8 cellular contexts compared by ENCODE assay signal in genomic region chr9:2016411-2017208, GRCh38. TPM values are rescaled to one million over a fixed set of nuclear protein-coding genes. Genes with fewer than 3 reads are reported as not detected.
A peak's percentile ranks its signal among the peaks of the same experiment; 100 is the strongest.
DNase-seq lines count a peak whose midpoint lies in the region; ATAC-seq and TF ChIP-seq lines count a peak whose summit lies in the region.

No MANE protein-coding gene starts in this region.

- intact Hi-C loops in activated CD4-positive, alpha-beta memory T cell treated with anti-CD3 and anti-CD28 coated beads for 36 hours (cut with micrococcal nuclease) = loop anchor here (10.0 kb wide), 2 partner anchors 1502 to 1742 kb away; no protein-coding TSS in a partner anchor

- H3K4me1 ChIP-seq in lung (ENCODE audit: control insufficient read depth in 2 of 2, insufficient read depth in 2 of 2, low read length in 2 of 2) = peaks cover 0 to 13% of the 10 kb centered on the region in 2 donors

- peak overlapping the region; percentile 100 for H3K27ac Mint-ChIP-seq in activated CD4-positive, alpha-beta memory T cell treated with anti-CD3 and anti-CD28 coated beads for 36 hours

- ATAC-seq in GM18511 (IDR thresholded peaks at IDR 0.05; ENCODE audit: unreplicated experiment) = peak; percentile 17
- ATAC-seq in lung (ENCODE audit: insufficient read depth, low FRiP score) = peak; percentile 34
- ATAC-seq in HG02759 (IDR thresholded peaks at IDR 0.05; ENCODE audit: unreplicated experiment) = no peak

- no peaks in the 10 kb centered on the region for H3K9me3 Mint-ChIP-seq in activated CD4-positive, alpha-beta memory T cell treated with anti-CD3 and anti-CD28 coated beads for 36 hours

- WGBS in lung, 2 donors = 0% methylated on average over 63 to 81 of the region's 81 CpGs

- H3K27ac ChIP-seq in lung (ENCODE audit: low read depth in 1 of 2, low read length in 1 of 2) = peak overlapping the region; percentile 95 to 97

- CTCF ChIA-PET in AG04449 (lab: Yijun Ruan, JAX) = no interaction called here
- CTCF ChIA-PET in activated CD4-positive, alpha-beta memory T cell treated with anti-CD3 and anti-CD28 coated beads for 36 hours (lab: Charles Lee) = no interaction called here

- H3K4me3 Mint-ChIP-seq in activated CD4-positive, alpha-beta memory T cell treated with anti-CD3 and anti-CD28 coated beads for 36 hours = peak overlapping the region; percentile 99

- peaks cover 57% of the 10 kb centered on the region for H3K4me1 Mint-ChIP-seq in activated CD4-positive, alpha-beta memory T cell treated with anti-CD3 and anti-CD28 coated beads for 36 hours (ENCODE audit: low read depth)

- H3K36me3 Mint-ChIP-seq in activated CD4-positive, alpha-beta memory T cell treated with anti-CD3 and anti-CD28 coated beads for 36 hours = peaks cover 7% of the 10 kb centered on the region

- H3K9me3 ChIP-seq in lung (ENCODE audit: control insufficient read depth in 2 of 2, insufficient read depth in 1 of 2, low read length in 1 of 2) = no peaks in the 10 kb centered on the region

- no peaks in the 10 kb centered on the region for H3K27me3 ChIP-seq in lung (ENCODE audit: control insufficient read depth, insufficient read depth)

- POLR2A ChIA-PET in AG04449 (lab: Yijun Ruan, JAX) = interaction anchor here (0.6 to 1.2 kb wide), 2 partner anchors 37 to 141 kb away, joined by 3 to 4 read pairs; no protein-coding TSS in a partner anchor
- POLR2A ChIA-PET in activated CD4-positive, alpha-beta memory T cell treated with anti-CD3 and anti-CD28 coated beads for 36 hours (lab: Charles Lee) = interaction anchor here (0.8 to 4.7 kb wide), 5 partner anchors 14 to 1510 kb away, joined by 3 to 52 read pairs (median 4); partner anchors contain the start of gene RFX3

- DNase-seq in AG04449 (ENCODE audit: low read depth, low spot score) (no peak), NCI-H345 (lab: John Stamatoyannopoulos, UW) (peak; percentile 74), lung (ENCODE audit: low spot score) (peak; percentile 81)
- DNase-seq in activated CD4-positive, alpha-beta memory T cell treated with anti-CD3 and anti-CD28 coated beads for 36 hours = peak; percentile 80
- peak; percentile 51 for DNase-seq in effector CD4-positive, alpha-beta T cell
- DNase-seq in stimulated activated CD4-positive, alpha-beta T cell treated with anti-CD3 and anti-CD28 coated beads, TNF-alpha, amount 100 ng/mL, for 1 hour (ENCODE audit: low read depth in 3 of 3, low spot score in 1 of 3) = peak in 2 of 3 donors; percentile 24 to 36

- no peaks in the 10 kb centered on the region for H3K36me3 ChIP-seq in lung (ENCODE audit: control insufficient read depth in 2 of 2, insufficient read depth in 2 of 2, low read length in 2 of 2)

- H3K4me3 ChIP-seq in AG04449 (ENCODE audit: low read depth, low read length) (peak overlapping the region; percentile 87), lung (peak overlapping the region; percentile 89)

- TF ChIP-seq CTCF in AG04449 (IDR thresholded peaks at IDR 0.05; ENCODE audit: insufficient read depth, low read length, missing control alignments) (peak; percentile 0), lung (IDR thresholded peaks at IDR 0.05; ENCODE audit: control extremely low read depth, extremely low read depth) (no peak)

- no peaks in the 10 kb centered on the region for H3K27me3 Mint-ChIP-seq in activated CD4-positive, alpha-beta memory T cell treated with anti-CD3 and anti-CD28 coated beads for 36 hours

RNA-seq across cellular contexts. Expression of gene SMARCA2, which starts 1.5 kb away (rescaled TPM):
- 100 to 1,000 TPM in 1 of 2 experiments, 10 to 100 TPM in 1; 95.1 to 100 TPM for total RNA-seq in activated CD4-positive, alpha-beta memory T cell treated with anti-CD3 and anti-CD28 coated beads for 36 hours
- total RNA-seq in lung = 100 to 1,000 TPM; 126 to 196 TPM
- 10 to 100 TPM; 30.0 to 34.6 TPM for polyA plus RNA-seq in lung
